ENCODE assay signal across 24 cellular contexts in the genomic region with DNA sequence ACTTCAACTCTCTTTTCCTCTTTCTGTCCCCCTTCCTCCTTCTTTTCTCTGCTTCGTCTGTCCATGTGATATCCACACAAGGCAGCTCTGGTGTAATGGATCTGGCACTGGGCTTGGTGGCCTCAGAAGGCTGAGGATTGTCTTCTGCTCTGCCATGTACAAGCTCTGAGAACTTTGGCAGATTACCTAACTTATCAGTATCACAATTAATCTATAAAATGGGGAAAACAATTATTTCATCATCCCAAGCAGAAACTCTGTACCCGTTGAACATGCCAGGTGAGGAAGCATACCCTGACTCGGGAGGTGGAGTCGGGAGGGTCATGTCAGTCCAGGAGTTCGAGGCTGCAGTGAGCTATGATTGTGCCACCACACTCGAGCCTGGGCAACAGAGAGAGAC. TPM values are rescaled to one million over a fixed set of nuclear protein-coding genes. Genes with fewer than 3 reads are reported as not detected.
A peak's percentile ranks its signal among the peaks of the same experiment; 100 is the strongest.
DNase-seq lines count a peak whose midpoint lies in the region; ATAC-seq, FAIRE-seq and TF ChIP-seq lines count a peak whose summit lies in the region.
"Had no signal": no experiment of that assay in that cellular context is flagged by ENCODE, and none has a peak within 500 bp of the region (broad histone marks: within the 10 kb centered on the region; RNA-seq: fewer than 3 reads in every experiment).

No MANE protein-coding gene starts in this region.

- 34% methylated on average over 6 of the region's 6 CpGs for WGBS in liver
- WGBS in HepG2 (ENCODE audit: low lambda C conversion rate) = 89% methylated on average over 6 of the region's 6 CpGs
- WGBS in ovary, 3 donors = 77 to 87% (median 79%) methylated on average over 6 of the region's 6 CpGs

- H3K4me2 ChIP-seq in HepG2 (ENCODE audit: low read depth, low read length) = no peak overlapping the region

- H3K9me3 ChIP-seq in liver (ENCODE audit: control insufficient read depth in 4 of 4, low read length in 3 of 4) (no peaks in the 10 kb centered on the region), HepG2 (ENCODE audit: low read length) (no peaks in the 10 kb centered on the region), neutrophil (no peaks in the 10 kb centered on the region), upper lobe of right lung (no peaks in the 10 kb centered on the region), ovary (no peaks in the 10 kb centered on the region)
- H3K9me3 ChIP-seq: BE2C, Peyer's patch, SJSA1 had no signal

- DNase-seq in HepG2 (ENCODE audit: low spot score) = no peak
- DNase-seq in endothelial cell (ENCODE audit: low spot score) = no peak
- DNase-seq in upper lobe of right lung = no peak
- DNase-seq in ovary = no peak
- no peak for DNase-seq in D341Med (ENCODE audit: low spot score)
- DNase-seq in stimulated activated CD4-positive, alpha-beta T cell treated with anti-CD3 and anti-CD28 coated beads, Interleukin-1b, Interleukin-23, amount 100 ng/mL, for 48 hours = no peak
- DNase-seq: 8988T; BE2C; CD4-positive, alpha-beta T cell; EL; GM23248; KG1; NCI-H1417 treated with DMSO at 0.1 percent for 48 hours; NCI-H187 treated with DMSO at 0.1 percent for 48 hours; NCI-H2227 treated with DMSO at 0.1 percent for 48 hours; NCI-H510A treated with DMSO at 0.1 percent for 48 hours; NCI-H82; Peyer's patch had no signal

- intact Hi-C loops in HepG2 (cut with micrococcal nuclease; ENCODE audit: unreplicated experiment) = no loop called here
- intact Hi-C loops in upper lobe of right lung (cut with DNase I) = no loop called here
- intact Hi-C loops in ovary (cut with DNase I) = no loop called here

- ATAC-seq in HepG2 = no peak
- peak; percentile 42 for ATAC-seq in upper lobe of right lung
- ATAC-seq: GM12878, HCT116 had no signal

- H3K27ac ChIP-seq in liver (ENCODE audit: low read depth in 1 of 2, low read length in 2 of 2) (no peak overlapping the region), HepG2 (ENCODE audit: extremely low read length, insufficient read depth, low read length) (no peak overlapping the region), neutrophil (peak overlapping the region; percentile 99), upper lobe of right lung (no peak overlapping the region), ovary (no peak overlapping the region)
- H3K27ac ChIP-seq: GM23248, Peyer's patch, SJSA1 had no signal

- TF ChIP-seq EP300 in HepG2 (IDR thresholded peaks at IDR 0.05; ENCODE audit: low read depth in 2 of 2, low read length in 2 of 2) (no peak), HepG2 (CRISPR knock-in tag; IDR thresholded peaks at IDR 0.05; ENCODE audit: borderline replicate concordance) (no peak), ovary (IDR thresholded peaks at IDR 0.05) (no peak)

- peak overlapping the region; percentile 62 for H3K27ac Mint-ChIP-seq in endothelial cell (ENCODE audit: unreplicated experiment)
- H3K27ac Mint-ChIP-seq: CD4-positive, alpha-beta T cell had no signal

- H3K36me3 Mint-ChIP-seq in endothelial cell (ENCODE audit: low read depth, unreplicated experiment) = peaks cover 10% of the 10 kb centered on the region

- no peak overlapping the region for H2AFZ ChIP-seq in HepG2 (ENCODE audit: low read length)
- H2AFZ ChIP-seq: GM23248 had no signal

- POLR2A ChIA-PET in HepG2 (lab: Yijun Ruan, JAX) = no interaction called here

- no peaks in the 10 kb centered on the region for H4K20me1 ChIP-seq in HepG2 (ENCODE audit: insufficient read depth, low read length)

- in situ Hi-C loops in HepG2 (cut with HindIII; ENCODE audit: extremely low pct_ligation_motif_present, low pct_unique_long_range_greater_than_20kb) = no loop called here

- H3K4me1 Mint-ChIP-seq in endothelial cell (ENCODE audit: unreplicated experiment) = peaks cover 60% of the 10 kb centered on the region

- peaks cover 4% of the 10 kb centered on the region for H3K27me3 Mint-ChIP-seq in endothelial cell (ENCODE audit: unreplicated experiment)
- H3K27me3 Mint-ChIP-seq: CD4-positive, alpha-beta T cell had no signal

- CTCF ChIA-PET in HepG2 (lab: Yijun Ruan, JAX; ENCODE audit: low intra/inter-chr PET ratio, low total read pairs) = no interaction called here

- BruUV-seq in HepG2 (replicated peaks; lab: Mats Ljungman, UMichigan) = no TSS peak

- H3K4me1 ChIP-seq in liver (ENCODE audit: control insufficient read depth in 4 of 4, insufficient read depth in 4 of 4, low read length in 3 of 4) (peaks cover 0 to 34% (median 20%) of the 10 kb centered on the region in 4 donors), HepG2 (ENCODE audit: insufficient read depth, low read length) (no peaks in the 10 kb centered on the region), neutrophil (ENCODE audit: control insufficient read depth in 1 of 2, insufficient read depth in 1 of 2, low read depth in 1 of 2, low read length in 1 of 2) (peaks cover 92 to 100% of the 10 kb centered on the region in 2 experiments), upper lobe of right lung (peaks cover 23% of the 10 kb centered on the region), ovary (ENCODE audit: insufficient read depth) (no peaks in the 10 kb centered on the region)
- H3K4me1 ChIP-seq: BE2C, Peyer's patch had no signal

- H3K36me3 ChIP-seq in liver (ENCODE audit: control insufficient read depth in 4 of 4, insufficient read depth in 3 of 4, low read depth in 1 of 4, low read length in 3 of 4) (peaks cover 0 to 25% (median 12%) of the 10 kb centered on the region in 4 donors), HepG2 (replicated peaks in 1 of 2; ENCODE audit: control insufficient read depth in 1 of 2, insufficient read depth in 2 of 2, low read length in 2 of 2) (peaks cover 0 to 9% of the 10 kb centered on the region in 2 experiments; a peak in 3 of 5 replicates), neutrophil (peaks cover 20% of the 10 kb centered on the region), upper lobe of right lung (peaks cover 15% of the 10 kb centered on the region), ovary (no peaks in the 10 kb centered on the region)
- H3K36me3 ChIP-seq: BE2C had no signal

- no peaks in the 10 kb centered on the region for H3K9me3 Mint-ChIP-seq in endothelial cell (ENCODE audit: unreplicated experiment)
- H3K9me3 Mint-ChIP-seq: CD4-positive, alpha-beta T cell had no signal

- no peak overlapping the region for H3K9ac ChIP-seq in liver (ENCODE audit: low read depth in 1 of 2, low read length in 2 of 2)
- H3K9ac ChIP-seq in HepG2 (ENCODE audit: insufficient read depth, low read depth, low read length) = no peak overlapping the region
- H3K9ac ChIP-seq: GM23248 had no signal

- H3K79me2 ChIP-seq in HepG2 (ENCODE audit: insufficient read depth, low read length) = no peaks in the 10 kb centered on the region

- H3K4me3 ChIP-seq in liver (ENCODE audit: low read depth in 1 of 3, low read length in 3 of 3) (no peak overlapping the region), HepG2 (replicated peaks in 1 of 3; ENCODE audit: insufficient read depth in 1 of 3, low read depth in 2 of 3, low read length in 3 of 3) (no peak overlapping the region), neutrophil (ENCODE audit: low read depth in 1 of 2, low read length in 1 of 2) (peak overlapping the region in 1 of 2 experiments; percentile 1), upper lobe of right lung (no peak overlapping the region), ovary (no peak overlapping the region)
- H3K4me3 ChIP-seq: GM12878, GM23248, Peyer's patch, SJSA1 had no signal

- no peaks in the 10 kb centered on the region for H3K27me3 ChIP-seq in liver (ENCODE audit: control insufficient read depth in 4 of 4, insufficient read depth in 4 of 4, low read length in 3 of 4)
- no peaks in the 10 kb centered on the region for H3K27me3 ChIP-seq in HepG2 (ENCODE audit: control insufficient read depth in 1 of 2, insufficient read depth in 2 of 2, low read length in 2 of 2)
- no peaks in the 10 kb centered on the region for H3K27me3 ChIP-seq in neutrophil
- H3K27me3 ChIP-seq in upper lobe of right lung = no peaks in the 10 kb centered on the region
- H3K27me3 ChIP-seq in ovary = no peaks in the 10 kb centered on the region
- H3K27me3 ChIP-seq: BE2C, Peyer's patch, SJSA1 had no signal

- H3K4me3 Mint-ChIP-seq in endothelial cell (ENCODE audit: unreplicated experiment) = no peak overlapping the region
- H3K4me3 Mint-ChIP-seq: CD4-positive, alpha-beta T cell had no signal

- TF ChIP-seq CTCF in liver (IDR thresholded peaks at IDR 0.05; ENCODE audit: low read depth, low read length, missing input control) (no peak), HepG2 (CRISPR knock-in tag; IDR thresholded peaks at IDR 0.05) (no peak), endothelial cell (IDR thresholded peaks at IDR 0.05; ENCODE audit: unreplicated experiment) (no peak), neutrophil (IDR thresholded peaks at IDR 0.05) (no peak), upper lobe of right lung (IDR thresholded peaks at IDR 0.05) (no peak), ovary (IDR thresholded peaks at IDR 0.05) (no peak)

- FAIRE-seq in HepG2 (lab: Jason Lieb, UNC) = no peak
- FAIRE-seq: GM12878, GM19239 had no signal

- peak in 1 of 2 donors; percentile 46 for TF ChIP-seq RAD21 in liver (IDR thresholded peaks at IDR 0.05)
- TF ChIP-seq RAD21 in HepG2 (CRISPR knock-in tag; IDR thresholded peaks at IDR 0.05) = no peak

- no peak for TF ChIP-seq POLR2A in HepG2 (IDR thresholded peaks at IDR 0.05; ENCODE audit: insufficient read depth in 1 of 2, low read depth in 2 of 2, low read length in 2 of 2)
- no peak for TF ChIP-seq POLR2A in ovary (IDR thresholded peaks at IDR 0.05)

RNA-seq across cellular contexts. Expression of a gene that starts 10.6 kb away (rescaled TPM):
- total RNA-seq in liver = 10 to 100 TPM in 1 of 2 donors, 1 to 10 TPM in 1; 5.9 to 15.1 TPM
- 1 to 10 TPM; 3.0 to 9.3 TPM for polyA plus RNA-seq in liver
- total RNA-seq in HepG2 (2016; rRNA removed; fragmentation: Illumina TruSeq; extraction: Trizol) = 4.3 and 5.3 TPM in 2 replicates
- total RNA-seq in HepG2 (2016; cell fraction: cytosol; rRNA removed; fragmentation: Illumina TruSeq; extraction: Trizol; ENCODE audit: low read depth) = 0.35 and 0.81 TPM in 2 replicates
- 3.7 and 6.0 TPM in 2 replicates for total RNA-seq in HepG2 (2016; cell fraction: insoluble cytoplasmic fraction; rRNA removed; fragmentation: Illumina TruSeq; extraction: Trizol)
- 1.9 and 2.1 TPM in 2 replicates for total RNA-seq in HepG2 (2016; cell fraction: membrane; rRNA removed; fragmentation: Illumina TruSeq; extraction: Trizol)
- 2.6 and 3.2 TPM in 2 replicates for total RNA-seq in HepG2 (2016; cell fraction: nucleus; rRNA removed; fragmentation: Illumina TruSeq; extraction: Trizol)
- 1.2 and 1.8 TPM in 2 replicates for polyA plus RNA-seq in HepG2 (2011; rRNA removed)
- 0.90 and 1.1 TPM in 2 replicates for polyA plus RNA-seq in HepG2 (2011; cell fraction: cytosol; rRNA removed)
- 0.80 and 1.1 TPM in 2 replicates for polyA plus RNA-seq in HepG2 (2011; cell fraction: nucleus; rRNA removed)
- polyA plus RNA-seq in HepG2 (2012) = 0.76 and 1.7 TPM in 2 replicates
- polyA plus RNA-seq in HepG2 (2016; cell fraction: cytosol; fragmentation: Illumina TruSeq; extraction: Trizol; ENCODE audit: low read depth) = 0.14 and 0.21 TPM in 2 replicates
- polyA plus RNA-seq in HepG2 (2016; cell fraction: insoluble cytoplasmic fraction; fragmentation: Illumina TruSeq; extraction: Trizol; ENCODE audit: low read depth) = 3.6 and 3.8 TPM in 2 replicates
- 0.64 TPM in 2 replicates for polyA plus RNA-seq in HepG2 (2016; cell fraction: membrane; fragmentation: Illumina TruSeq; extraction: Trizol; ENCODE audit: low read depth)
- polyA plus RNA-seq in HepG2 (2016; cell fraction: nucleus; fragmentation: Illumina TruSeq; extraction: Trizol; ENCODE audit: insufficient read depth, low read depth) = 2.2 and 2.6 TPM in 2 replicates
- polyA minus RNA-seq in HepG2 (2011; rRNA and poly(A)+ RNA removed; ENCODE audit: low replicate concordance) = 4.0 and 5.3 TPM in 2 replicates
- polyA minus RNA-seq in HepG2 (2011; cell fraction: cytosol; rRNA and poly(A)+ RNA removed) = 2.8 and 3.2 TPM in 2 replicates
- 2.1 and 3.5 TPM in 2 replicates for polyA minus RNA-seq in HepG2 (2011; cell fraction: nucleus; rRNA and poly(A)+ RNA removed)
- 23.2 TPM for total RNA-seq in endothelial cell (ENCODE audit: unreplicated experiment)
- 82.4 TPM for total RNA-seq in upper lobe of right lung
- 10 to 100 TPM in 2 of 7 donors, 1 to 10 TPM in 5; 2.5 to 18.7 (median 4.9) TPM for total RNA-seq in ovary
- 1 to 10 TPM; 3.0 to 4.0 TPM for polyA plus RNA-seq in ovary
